ENCODE assay signal across 9 cellular contexts in the genomic region with DNA sequence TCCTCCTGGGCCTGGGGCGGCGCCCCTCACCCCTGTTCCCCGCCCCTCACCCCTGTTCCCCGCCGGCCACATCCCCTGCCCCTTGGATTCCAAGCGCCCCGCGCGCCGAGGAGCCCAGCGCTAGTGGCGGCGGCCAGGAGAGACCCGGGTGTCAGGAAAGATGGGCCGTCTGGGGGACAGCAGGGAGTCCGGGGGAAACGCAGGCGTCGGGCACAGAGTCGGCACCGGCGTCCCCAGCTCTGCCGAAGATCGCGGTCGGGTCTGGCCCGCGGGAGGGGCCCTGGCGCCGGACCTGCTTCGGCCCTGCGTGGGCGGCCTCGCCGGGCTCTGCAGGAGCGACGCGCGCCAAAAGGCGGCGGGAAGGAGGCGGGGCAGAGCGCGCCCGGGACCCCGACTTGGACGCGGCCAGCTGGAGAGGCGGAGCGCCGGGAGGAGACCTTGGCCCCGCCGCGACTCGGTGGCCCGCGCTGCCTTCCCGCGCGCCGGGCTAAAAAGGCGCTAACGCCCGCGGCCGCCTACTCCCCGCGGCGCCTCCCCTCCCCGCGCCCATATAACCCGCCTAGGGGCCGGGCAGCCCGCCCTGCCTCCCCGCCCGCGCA. TPM values are rescaled to one million over a fixed set of nuclear protein-coding genes. Genes with fewer than 3 reads are reported as not detected.
A peak's percentile ranks its signal among the peaks of the same experiment; 100 is the strongest.
DNase-seq lines count a peak whose midpoint lies in the region; ATAC-seq and TF ChIP-seq lines count a peak whose summit lies in the region.
"Had no signal": no experiment of that assay in that cellular context is flagged by ENCODE, and none has a peak within 500 bp of the region (broad histone marks: within the 10 kb centered on the region; RNA-seq: fewer than 3 reads in every experiment).

Gene TP73, plus strand, starts transcription at position 578 of the 599 bp plus-strand sequence. CDS start 29,850 bp downstream, outside the sequence.

- peaks cover 61% of the 10 kb centered on the region for H3K27me3 Mint-ChIP-seq in stimulated activated naive CD8-positive, alpha-beta T cell treated with anti-CD3 and anti-CD28 coated beads, Interleukin-15, amount 100 ng/mL, for 72 hours

- intact Hi-C loops in left ventricle myocardium inferior (cut with micrococcal nuclease): no loop called here

- H3K27ac ChIP-seq in left ventricle myocardium inferior (replicated peaks): no peak within 1 kb of the TSS

- no peak for TF ChIP-seq CTCF in left ventricle myocardium inferior (IDR thresholded peaks at IDR 0.05; ENCODE audit: borderline replicate concordance)

- 0 out of 2 replicates have a peak, but pooled peaks have one; percentile 28 for TF ChIP-seq POLR2A in Raji (IDR thresholded peaks at IDR 0.05; ENCODE audit: insufficient read depth, low read depth, low read length)

- no peaks in the 10 kb centered on the region for H3K9me3 ChIP-seq in left ventricle myocardium inferior (replicated peaks)

- peaks cover 56% of the 10 kb centered on the region for H3K4me1 ChIP-seq in left ventricle myocardium inferior

- H3K4me1 Mint-ChIP-seq in stimulated activated naive CD8-positive, alpha-beta T cell treated with anti-CD3 and anti-CD28 coated beads, Interleukin-15, amount 100 ng/mL, for 72 hours: peaks cover 50% of the 10 kb centered on the region

- H3K27ac Mint-ChIP-seq in stimulated activated naive CD8-positive, alpha-beta T cell treated with anti-CD3 and anti-CD28 coated beads, Interleukin-15, amount 100 ng/mL, for 72 hours: no peak within 1 kb of the TSS

- peak; percentile 34 for ATAC-seq in GM19455 (IDR thresholded peaks at IDR 0.05; ENCODE audit: unreplicated experiment)
- no peak for ATAC-seq in stimulated activated naive CD8-positive, alpha-beta T cell treated with anti-CD3 and anti-CD28 coated beads, Interleukin-15, amount 100 ng/mL, for 72 hours
- ATAC-seq in GM18870 (IDR thresholded peaks at IDR 0.05; ENCODE audit: unreplicated experiment): no peak

- H3K9me3 Mint-ChIP-seq in stimulated activated naive CD8-positive, alpha-beta T cell treated with anti-CD3 and anti-CD28 coated beads, Interleukin-15, amount 100 ng/mL, for 72 hours: no peaks in the 10 kb centered on the region

- H3K27me3 ChIP-seq in left ventricle myocardium inferior (ENCODE audit: low read depth): peaks cover 68% of the 10 kb centered on the region

- peak; percentile 77 for DNase-seq in COLO668 (lab: John Stamatoyannopoulos, UW; ENCODE audit: unreplicated experiment)
- DNase-seq in left ventricle myocardium inferior: no peak
- no peak for DNase-seq in stimulated activated naive CD8-positive, alpha-beta T cell treated with anti-CD3 and anti-CD28 coated beads, Interleukin-15, amount 100 ng/mL, for 72 hours
- no peak for DNase-seq in EL
- DNase-seq in NCI-H2029 (lab: John Stamatoyannopoulos, UW): no peak

- peaks cover 4% of the 10 kb centered on the region for H3K36me3 ChIP-seq in left ventricle myocardium inferior

- peak within 1 kb of the TSS; percentile 72 to 80 for H3K4me3 Mint-ChIP-seq in stimulated activated naive CD8-positive, alpha-beta T cell treated with anti-CD3 and anti-CD28 coated beads, Interleukin-15, amount 100 ng/mL, for 72 hours

- H3K4me3 ChIP-seq in left ventricle myocardium inferior: peak within 1 kb of the TSS; percentile 94

RNA-seq across cellular contexts. Expression of gene TP73, which starts in this region (rescaled TPM):
- total RNA-seq in left ventricle myocardium inferior: 0.05 TPM
- total RNA-seq: dermis microvascular lymphatic vessel endothelial cell had no signal
